1 cellular context compared by ENCODE assay signal in the genomic region with DNA sequence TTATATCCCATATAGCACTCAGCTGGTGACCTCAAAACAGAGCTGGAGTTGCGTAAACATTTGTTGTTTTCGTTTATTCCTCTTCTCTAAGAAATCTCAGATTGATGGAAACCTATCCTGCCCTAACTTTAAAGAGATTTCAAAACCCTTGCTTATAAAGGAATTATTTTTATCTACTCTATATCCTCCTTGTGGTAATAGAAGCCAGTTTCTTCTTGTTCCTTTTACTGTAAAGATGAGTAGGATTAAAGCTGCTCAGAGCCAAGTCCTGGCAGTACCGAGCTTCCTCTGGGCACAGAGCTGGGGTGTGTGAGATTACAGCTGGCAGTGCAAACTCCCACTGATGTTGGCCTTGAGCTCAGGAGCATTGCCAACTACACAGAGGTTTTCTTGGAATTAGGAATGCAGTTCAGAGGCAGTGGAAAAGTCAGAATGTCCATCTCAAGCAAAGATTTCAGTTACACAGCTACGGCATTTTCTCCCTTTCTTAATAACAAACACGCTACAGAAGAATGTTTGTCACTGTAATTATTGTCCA.
TF ChIP-seq lines count a peak whose summit lies in the region.

No MANE protein-coding gene starts in this region.

TF ChIP-seq in GM12878, 131 proteins besides CTCF, POLR2A, EP300 and RAD21:
- TF ChIP-seq IKZF1 (conservative IDR thresholded peaks at IDR 0.05) = no peak
- TF ChIP-seq HCFC1 (IDR thresholded peaks at IDR 0.05; ENCODE audit: low read length) = no peak
- no peak for TF ChIP-seq TCF7 (IDR thresholded peaks at IDR 0.05; ENCODE audit: borderline replicate concordance)
- TF ChIP-seq IRF3 (IDR thresholded peaks at IDR 0.05) = no peak
- TF ChIP-seq ZBTB4 (CRISPR knock-in tag; IDR thresholded peaks at IDR 0.05) = no peak
- TF ChIP-seq POLR2AphosphoS5 (IDR thresholded peaks at IDR 0.05; ENCODE audit: low read length) = no peak
- no peak for TF ChIP-seq BMI1 (IDR thresholded peaks at IDR 0.05; ENCODE audit: borderline replicate concordance)
